Comparison of ENCODE assay signal across 23 cellular contexts in the genomic region with DNA sequence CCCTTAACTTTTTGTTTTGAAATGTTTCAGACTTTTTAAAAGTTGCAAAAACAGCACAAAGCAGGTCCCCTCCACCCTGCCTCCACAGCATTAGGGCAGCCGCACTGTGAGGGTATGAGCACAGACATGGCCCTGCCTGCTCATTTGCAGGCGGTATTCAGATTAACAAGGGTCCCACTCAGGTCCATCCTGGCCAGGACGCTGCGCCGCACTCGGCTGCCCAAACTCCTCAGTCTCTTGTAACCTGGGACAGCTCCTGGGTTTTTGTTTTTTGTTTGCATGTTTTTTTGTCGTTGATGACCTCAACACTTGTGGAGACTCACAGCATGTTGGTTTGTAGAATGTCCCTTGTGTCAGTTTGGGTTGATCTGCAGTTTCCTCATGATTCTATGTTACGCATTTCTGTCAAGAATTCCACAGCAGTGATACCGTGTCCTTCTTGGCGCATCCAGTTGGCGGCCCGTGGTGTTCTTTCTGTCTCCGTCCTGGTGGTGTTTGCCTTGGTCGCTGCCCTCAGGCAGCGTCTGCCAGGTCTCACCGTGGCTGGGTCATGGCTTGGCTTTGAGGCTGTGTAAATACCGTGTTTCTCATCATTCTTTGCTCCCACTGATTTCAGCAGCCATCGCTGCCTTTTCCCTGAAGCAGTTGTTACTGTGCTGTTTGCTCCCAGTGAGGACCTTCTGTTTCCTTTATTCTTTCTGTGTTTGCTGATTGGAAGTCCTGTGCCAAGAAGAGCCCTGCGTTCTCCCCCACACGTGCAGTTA.
"Had no signal": no experiment of that assay in that cellular context is flagged by ENCODE, and none has a peak within 500 bp of the region (broad histone marks: within the 10 kb centered on the region; RNA-seq: fewer than 3 reads in every experiment).

No MANE protein-coding gene starts in this region.

- H3K27ac ChIP-seq: adrenal gland, ascending aorta, brain microvascular endothelial cell, esophagus squamous epithelium, gastrocnemius medialis, lower lobe of right lung, thyroid gland, upper lobe of right lung had no signal

- H3K27me3 ChIP-seq: adrenal gland, ascending aorta, brain microvascular endothelial cell, esophagus squamous epithelium, gastrocnemius medialis, thyroid gland, upper lobe of right lung had no signal

- H3K4me3 ChIP-seq: adrenal gland, ascending aorta, esophagus squamous epithelium, gastrocnemius medialis, lower lobe of right lung, mucosa of descending colon, thyroid gland, upper lobe of right lung had no signal

- H3K27me3 Mint-ChIP-seq: activated naive CD8-positive, alpha-beta T cell; stimulated activated naive CD8-positive, alpha-beta T cell treated with anti-CD3 and anti-CD28 coated beads, Interleukin-15, Interleukin-2, amounts not matched to agents 100 ng/mL and 50 ng/mL, for 24 hours had no signal

- H3K9me3 Mint-ChIP-seq: stimulated activated naive CD8-positive, alpha-beta T cell treated with anti-CD3 and anti-CD28 coated beads, Interleukin-15, Interleukin-2, amounts not matched to agents 100 ng/mL and 50 ng/mL, for 24 hours had no signal

- ATAC-seq: activated CD8-positive, alpha-beta T cell treated with anti-CD3 and anti-CD28 coated beads, Interleukin-2, amount 10 ng/mL, durations not matched to agents 7 days and 5 days; gastrocnemius medialis; left colon; lower lobe of right lung; mucosa of descending colon; upper lobe of right lung had no signal

- H3K4me1 ChIP-seq: adrenal gland, ascending aorta, gastrocnemius medialis, lower lobe of right lung, upper lobe of right lung had no signal

- DNase-seq: activated CD4-positive, alpha-beta T cell treated with anti-CD3 and anti-CD28 coated beads for 1 hour; activated CD4-positive, alpha-beta T cell treated with anti-CD3 and anti-CD28 coated beads, Interleukin-2, amount 50 U/mL, for 1 hour; activated CD8-positive, alpha-beta T cell treated with anti-CD3 and anti-CD28 coated beads, Interleukin-2, amount 10 ng/mL, durations not matched to agents 7 days and 5 days; adrenal gland; brain microvascular endothelial cell; central memory CD4-positive, alpha-beta T cell; esophagus squamous epithelium; gastrocnemius medialis; head of caudate nucleus; hypothalamus; islet precursor cell; left colon; lower lobe of right lung; mesendoderm; mucosa of descending colon; occipital lobe; stimulated activated CD4-positive, alpha-beta T cell treated with anti-CD3 and anti-CD28 coated beads, Interleukin-4, amount 100 ng/mL, for 4 hours; substantia nigra; thyroid gland; upper lobe of right lung had no signal

- H3K27ac Mint-ChIP-seq: activated CD8-positive, alpha-beta T cell treated with anti-CD3 and anti-CD28 coated beads, Interleukin-2, amount 10 ng/mL, durations not matched to agents 7 days and 5 days; activated naive CD8-positive, alpha-beta T cell; stimulated activated naive CD8-positive, alpha-beta T cell treated with anti-CD3 and anti-CD28 coated beads, Interleukin-15, Interleukin-2, amounts not matched to agents 100 ng/mL and 50 ng/mL, for 24 hours had no signal

- H3K4me3 Mint-ChIP-seq: activated CD8-positive, alpha-beta T cell treated with anti-CD3 and anti-CD28 coated beads, Interleukin-2, amount 10 ng/mL, durations not matched to agents 7 days and 5 days; activated naive CD8-positive, alpha-beta T cell; stimulated activated naive CD8-positive, alpha-beta T cell treated with anti-CD3 and anti-CD28 coated beads, Interleukin-15, Interleukin-2, amounts not matched to agents 100 ng/mL and 50 ng/mL, for 24 hours had no signal

- H3K9me3 ChIP-seq: adrenal gland, ascending aorta, esophagus squamous epithelium, gastrocnemius medialis, lower lobe of right lung, mucosa of descending colon, thyroid gland, upper lobe of right lung had no signal

- H3K36me3 Mint-ChIP-seq: activated naive CD8-positive, alpha-beta T cell had no signal
